ENCODE assay signal across 8 cellular contexts in genomic region chr19:52369463-52370340, GRCh38. TPM values are rescaled to one million over a fixed set of nuclear protein-coding genes. Genes with fewer than 3 reads are reported as not detected.
A peak's percentile ranks its signal among the peaks of the same experiment; 100 is the strongest.
DNase-seq lines count a peak whose midpoint lies in the region; ATAC-seq and TF ChIP-seq lines count a peak whose summit lies in the region.

ZNF880 (plus strand) TSS chr19:52369923; CDS start chr19:52369966, 43 bp downstream.

- WGBS in prostate gland, result 1% methylated on average over 53 of the region's 53 CpGs

- peak within 1 kb of the TSS; percentile 55 to 77 for H3K4me3 ChIP-seq in prostate gland

- ATAC-seq in GM18505 (IDR thresholded peaks at IDR 0.05; ENCODE audit: unreplicated experiment) (peak; percentile 73), left ventricle myocardium superior (peak; percentile 100)

- no peaks in the 10 kb centered on the region for H3K4me1 Mint-ChIP-seq in type B pancreatic cell (ENCODE audit: unreplicated experiment)

- H3K27ac Mint-ChIP-seq in type B pancreatic cell, result peak within 1 kb of the TSS; percentile 90

- TF ChIP-seq POLR2A in GM18505 (IDR thresholded peaks at IDR 0.05; ENCODE audit: borderline replicate concordance, extremely low read depth, insufficient read depth, insufficient read length) (peak; percentile 75), prostate gland (IDR thresholded peaks at IDR 0.05) (no peak)

- peak within 1 kb of the TSS; percentile 68 for H3K4me3 Mint-ChIP-seq in type B pancreatic cell

- H3K27me3 ChIP-seq in prostate gland (replicated peaks; ENCODE audit: insufficient read depth), result no peaks in the 10 kb centered on the region

- H3K27ac ChIP-seq in angular gyrus (ENCODE audit: low read depth, low read length) (peak within 1 kb of the TSS; percentile 88), prostate gland (peak within 1 kb of the TSS; percentile 83 to 94)

- peaks cover 6% of the 10 kb centered on the region for H3K9me3 ChIP-seq in prostate gland

- H3K27me3 Mint-ChIP-seq in type B pancreatic cell, result no peaks in the 10 kb centered on the region

- intact Hi-C loops in left ventricle myocardium superior (cut with micrococcal nuclease), result no loop called here
- intact Hi-C loops in prostate gland (cut with DNase I), result no loop called here

- H3K36me3 ChIP-seq in prostate gland, result peaks cover 5 to 6% of the 10 kb centered on the region in 2 donors

- TF ChIP-seq CTCF in prostate gland (IDR thresholded peaks at IDR 0.05), result no peak
- no peak for TF ChIP-seq CTCF in type B pancreatic cell (conservative IDR thresholded peaks at IDR 0.05)

- H3K4me1 ChIP-seq in prostate gland (replicated peaks), result no peaks in the 10 kb centered on the region

- peaks cover 55% of the 10 kb centered on the region for H3K36me3 Mint-ChIP-seq in type B pancreatic cell

- DNase-seq in HUDEP-2 (lab: John Stamatoyannopoulos, UW; ENCODE audit: unreplicated experiment in 76 of 76), result peak in 58 of 76 experiments; percentile 4 to 81 (median 54)
- peak; percentile 79 to 89 (median 80) for DNase-seq in T-helper 2 cell
- DNase-seq in left ventricle myocardium superior, result peak; percentile 97
- peak; percentile 92 for DNase-seq in prostate gland (ENCODE audit: low spot score)
- DNase-seq in type B pancreatic cell (ENCODE audit: extremely low spot score, unreplicated experiment), result no peak
- DNase-seq in GDM1 (lab: John Stamatoyannopoulos, UW), result no peak

- H3K9me3 Mint-ChIP-seq in type B pancreatic cell, result peaks cover 12% of the 10 kb centered on the region

RNA-seq across cellular contexts. Expression of gene ZNF880, which starts in this region (rescaled TPM):
- total RNA-seq in left ventricle myocardium superior, result 18.5 TPM
- total RNA-seq in prostate gland, result 10 to 100 TPM; 28.1 TPM
- 25.7 and 29.6 TPM in 2 replicates for total RNA-seq in type B pancreatic cell (ENCODE audit: low replicate concordance)

Comparison
In these comparisons a context has a peak if more than half of its experiments do, and no peak if none do; other contexts are left out.
1. DNase-seq: peak in HUDEP-2 (58 of 76), T-helper 2 cell (5 of 5), left ventricle myocardium superior (single experiment) and prostate gland (single experiment); none in type B pancreatic cell (single experiment) and GDM1 (single experiment).